In genomic region chr9:129507805-129508204, GRCh38 we compare ENCODE assay signal across 22 cellular contexts.
"Had no signal": no experiment of that assay in that cellular context is flagged by ENCODE, and none has a peak within 500 bp of the region (broad histone marks: within the 10 kb centered on the region; RNA-seq: fewer than 3 reads in every experiment).

No MANE protein-coding gene starts in this region.

- ATAC-seq: activated CD8-positive, alpha-beta memory T cell treated with anti-CD3 and anti-CD28 coated beads, Interleukin-2, amount 10 ng/mL, durations not matched to agents 7 days and 5 days; PC-3; T-cell had no signal

- FAIRE-seq: astrocyte, RCC 7860 had no signal

- H3K27ac Mint-ChIP-seq: activated CD8-positive, alpha-beta memory T cell treated with anti-CD3 and anti-CD28 coated beads, Interleukin-2, amount 10 ng/mL, durations not matched to agents 7 days and 5 days; activated naive CD8-positive, alpha-beta T cell; activated T-cell treated with anti-CD3 and anti-CD28 coated beads, Interleukin-2, amount 50 U/mL, for 24 hours; T-cell; WTC11 had no signal

- H3K4me3 Mint-ChIP-seq: activated CD8-positive, alpha-beta memory T cell treated with anti-CD3 and anti-CD28 coated beads, Interleukin-2, amount 10 ng/mL, durations not matched to agents 7 days and 5 days; activated naive CD8-positive, alpha-beta T cell; activated T-cell treated with anti-CD3 and anti-CD28 coated beads, Interleukin-2, amount 50 U/mL, for 24 hours; T-cell; WTC11 had no signal

- DNase-seq: activated CD4-positive, alpha-beta T cell treated with anti-CD3 and anti-CD28 coated beads for 48 hours; activated CD4-positive, alpha-beta T cell treated with anti-CD3 and anti-CD28 coated beads, Interleukin-2, amount 50 U/mL, for 4 hours; activated CD4-positive, CD25-positive, alpha-beta regulatory T cell treated with anti-CD3 and anti-CD28 coated beads, Interleukin-2, amount 50 U/mL, for 72 hours; activated CD8-positive, alpha-beta memory T cell treated with anti-CD3 and anti-CD28 coated beads, Interleukin-2, amount 10 ng/mL, durations not matched to agents 7 days and 5 days; activated effector memory CD4-positive, alpha-beta T cell treated with anti-CD3 and anti-CD28 coated beads, Interleukin-2, amount 50 U/mL, for 16 hours; activated naive CD4-positive, alpha-beta T cell treated with Interleukin-2 at 50 U/mL for 16 hours; activated T-cell treated with anti-CD3 and anti-CD28 coated beads, Interleukin-2, amount 50 U/mL, for 24 hours; amygdala; caudate nucleus; Karpas-422; NCI-H1105 treated with DMSO at 0.1 percent for 48 hours; NCI-H1436 treated with DMSO at 0.1 percent for 48 hours; NCI-H187; NCI-H2081; NCI-H510A treated with DMSO at 0.1 percent for 48 hours; PC-3; T-cell had no signal

- H3K4me3 ChIP-seq: SK-N-MC had no signal

- H3K36me3 Mint-ChIP-seq: T-cell had no signal

- H3K9me3 Mint-ChIP-seq: activated T-cell treated with anti-CD3 and anti-CD28 coated beads, Interleukin-2, amount 50 U/mL, for 24 hours; T-cell had no signal

- H3K27me3 Mint-ChIP-seq: activated naive CD8-positive, alpha-beta T cell; activated T-cell treated with anti-CD3 and anti-CD28 coated beads, Interleukin-2, amount 50 U/mL, for 24 hours; T-cell had no signal

- H3K27ac ChIP-seq: SK-N-MC had no signal
